10 cellular contexts compared by ENCODE assay signal in genomic region chr22:49951001-49951677, GRCh38. TPM values are rescaled to one million over a fixed set of nuclear protein-coding genes. Genes with fewer than 3 reads are reported as not detected.
DNase-seq lines count a peak whose midpoint lies in the region; ATAC-seq and TF ChIP-seq lines count a peak whose summit lies in the region.
"Had no signal": no experiment of that assay in that cellular context is flagged by ENCODE, and none has a peak within 500 bp of the region (broad histone marks: within the 10 kb centered on the region; RNA-seq: fewer than 3 reads in every experiment).

No MANE protein-coding gene starts in this region.

- no peaks in the 10 kb centered on the region for H3K4me1 ChIP-seq in rectal smooth muscle tissue (ENCODE audit: control insufficient read depth, insufficient read depth, low read length)
- no peaks in the 10 kb centered on the region for H3K4me1 ChIP-seq in aorta (ENCODE audit: control insufficient read depth in 1 of 2, insufficient read depth in 2 of 2, low read length in 2 of 2)

- POLR2A ChIA-PET in GM10248 (lab: Yijun Ruan, JAX): no interaction called here

- TF ChIP-seq CTCF in GM10248 (IDR thresholded peaks at IDR 0.05; ENCODE audit: control extremely low read depth, extremely low read depth, low read depth, missing control alignments): no peak
- TF ChIP-seq CTCF in epithelial cell of esophagus (IDR thresholded peaks at IDR 0.05; ENCODE audit: insufficient read depth, low read depth, low read length, missing control alignments): no peak

- DNase-seq in GM10248 (ENCODE audit: extremely low spot score) (peak; percentile 69), NCI-H510A treated with DMSO at 0.1 percent for 48 hours (lab: John Stamatoyannopoulos, UW) (peak; percentile 44), epithelial cell of esophagus (ENCODE audit: low read depth) (peak; percentile 93), aorta (no peak), NCI-H1694 (lab: John Stamatoyannopoulos, UW) (no peak)
- DNase-seq: left cardiac atrium; stimulated activated CD4-positive, alpha-beta T cell treated with anti-CD3 and anti-CD28 coated beads, Interleukin-15, amount 100 ng/mL, for 24 hours had no signal

- H3K9ac ChIP-seq in rectal smooth muscle tissue (ENCODE audit: low read length): no peak overlapping the region

- ATAC-seq in activated CD4-positive, CD25-positive, alpha-beta regulatory T cell treated with anti-CD3 and anti-CD28 coated beads, Interleukin-2, amount 50 U/mL, for 24 hours: no peak
- ATAC-seq in GM21786 (IDR thresholded peaks at IDR 0.05; ENCODE audit: unreplicated experiment): no peak
- ATAC-seq in aorta (ENCODE audit: low FRiP score): no peak
- ATAC-seq: left cardiac atrium had no signal

- no peaks in the 10 kb centered on the region for H3K36me3 ChIP-seq in rectal smooth muscle tissue (ENCODE audit: control insufficient read depth, insufficient read depth, low read length)
- no peaks in the 10 kb centered on the region for H3K36me3 ChIP-seq in aorta (ENCODE audit: control insufficient read depth in 1 of 2, insufficient read depth in 2 of 2, low read length in 1 of 2)

- CTCF ChIA-PET in GM10248 (lab: Yijun Ruan, JAX): interaction anchor here (1.0 to 1.8 kb wide), 2 partner anchors 20 to 79 kb away, joined by 3 to 6 read pairs; no protein-coding TSS in a partner anchor

- peak overlapping the region; percentile 1 for H3K27ac ChIP-seq in rectal smooth muscle tissue (ENCODE audit: low read depth, low read length)
- H3K27ac ChIP-seq in aorta (ENCODE audit: low read depth in 1 of 2, low read length in 2 of 2): no peak overlapping the region

- intact Hi-C loops in aorta (cut with DNase I): no loop called here

- WGBS in aorta, 2 donors: 91 to 93% methylated on average over 28 of the region's 28 CpGs

- no peaks in the 10 kb centered on the region for H3K9me3 ChIP-seq in aorta (ENCODE audit: control insufficient read depth, low read length)

- H3K4me3 ChIP-seq in epithelial cell of esophagus (ENCODE audit: low read length): no peak overlapping the region
- no peak overlapping the region for H3K4me3 ChIP-seq in rectal smooth muscle tissue (ENCODE audit: low read length)
- no peak overlapping the region for H3K4me3 ChIP-seq in aorta (ENCODE audit: low read length in 2 of 2)

- H3K27me3 ChIP-seq in rectal smooth muscle tissue (ENCODE audit: control insufficient read depth, insufficient read depth, low read length) (no peaks in the 10 kb centered on the region), aorta (ENCODE audit: control insufficient read depth in 1 of 2, insufficient read depth in 2 of 2, low read length in 1 of 2) (no peaks in the 10 kb centered on the region)

RNA-seq across cellular contexts. Expression of gene PIM3, which starts 9.4 kb away (rescaled TPM):
- total RNA-seq in aorta: 10 to 100 TPM; 41.4 to 74.9 TPM
- 10 to 100 TPM; 11.0 to 16.0 TPM for polyA plus RNA-seq in aorta

RNA-seq across cellular contexts. Expression of gene CRELD2, which starts 32.7 kb away (rescaled TPM):
- 10 to 100 TPM; 31.2 to 41.6 TPM for total RNA-seq in aorta
- 10 to 100 TPM; 12.6 to 43.5 TPM for polyA plus RNA-seq in aorta

RNA-seq across cellular contexts. Expression of gene ALG12, which starts 32.9 kb away (rescaled TPM):
- 10 to 100 TPM; 13.7 to 18.7 TPM for total RNA-seq in aorta
- 10 to 100 TPM in 1 of 2 donors, 1 to 10 TPM in 1; 3.0 to 13.4 TPM for polyA plus RNA-seq in aorta

Comparison
In these comparisons a context has a peak if more than half of its experiments do, and no peak if none do; other contexts are left out.
1. DNase-seq: peak in GM10248 (single experiment), NCI-H510A treated with DMSO at 0.1 percent for 48 hours (single experiment) and epithelial cell of esophagus (single experiment); none in aorta (0 of 2) and NCI-H1694 (single experiment).